Comparison of ENCODE assay signal across 8 cellular contexts in the genomic region with DNA sequence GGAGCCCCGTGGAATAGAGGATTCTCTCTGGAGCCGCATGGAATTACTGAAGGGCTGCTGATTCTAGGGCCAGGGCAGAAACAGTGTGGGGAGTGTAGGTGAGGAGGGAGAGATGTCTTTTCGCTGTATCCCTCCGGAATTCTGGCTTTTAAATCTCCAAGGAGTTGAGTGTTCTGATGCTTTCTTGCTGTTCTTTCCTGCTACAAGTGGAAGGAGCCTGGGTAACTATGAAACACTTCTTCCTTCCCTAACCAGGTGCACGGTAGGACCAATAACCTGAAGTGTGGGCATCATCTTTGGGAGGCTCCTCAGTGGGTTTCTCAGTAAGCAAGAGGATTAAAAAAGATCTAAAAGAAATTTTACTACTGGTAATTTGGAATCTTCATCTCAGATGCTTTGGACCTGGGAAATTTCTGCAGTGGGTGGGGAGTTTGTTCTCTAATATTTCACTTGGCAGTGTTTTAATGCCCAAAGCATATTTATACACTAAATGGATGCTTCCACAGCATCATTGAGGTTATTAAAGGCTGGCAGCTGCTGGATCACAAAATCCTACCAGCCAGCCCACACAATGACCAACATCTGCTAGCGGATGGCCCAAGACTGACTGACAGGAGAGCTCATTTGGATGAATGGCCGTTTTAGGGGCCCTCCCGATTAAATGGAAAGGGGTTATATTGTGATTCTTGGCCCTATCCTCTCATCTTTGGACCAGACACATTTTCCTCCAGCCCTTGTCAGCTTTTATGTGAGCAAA. TPM values are rescaled to one million over a fixed set of nuclear protein-coding genes. Genes with fewer than 3 reads are reported as not detected.
DNase-seq lines count a peak whose midpoint lies in the region; ATAC-seq and TF ChIP-seq lines count a peak whose summit lies in the region.
"Had no signal": no experiment of that assay in that cellular context is flagged by ENCODE, and none has a peak within 500 bp of the region (broad histone marks: within the 10 kb centered on the region; RNA-seq: fewer than 3 reads in every experiment).

No MANE protein-coding gene starts in this region.

- no peak overlapping the region for H3K14ac ChIP-seq in IMR-90 (replicated peaks; ENCODE audit: low read depth, low read length)

- no peak overlapping the region for H2BK5ac ChIP-seq in IMR-90 (ENCODE audit: low read depth, low read length, poor library complexity, severe bottlenecking)

- no peaks in the 10 kb centered on the region for H3K79me1 ChIP-seq in IMR-90 (ENCODE audit: low read depth in 1 of 2, low read length in 2 of 2)

- peaks cover 7% of the 10 kb centered on the region for H3K4me1 Mint-ChIP-seq in Caco-2 (ENCODE audit: low read depth, unreplicated experiment)
- peaks cover 34% of the 10 kb centered on the region for H3K4me1 Mint-ChIP-seq in osteocyte (ENCODE audit: unreplicated experiment)

- 0 out of 2 replicates have a peak overlapping the region, but pooled peaks have one; percentile 40 for H3K23ac ChIP-seq in IMR-90 (ENCODE audit: low read depth, low read length)

- H3K9me3 ChIP-seq in Caco-2 (no peaks in the 10 kb centered on the region), IMR-90 (ENCODE audit: control insufficient read depth, insufficient read depth, low read length) (no peaks in the 10 kb centered on the region), colonic mucosa (no peaks in the 10 kb centered on the region)
- H3K9me3 ChIP-seq: transverse colon had no signal

- peaks cover 8% of the 10 kb centered on the region for H3K9me1 ChIP-seq in IMR-90 (ENCODE audit: insufficient read depth, low read length)

- intact Hi-C loops in Caco-2 (cut with micrococcal nuclease; ENCODE audit: unreplicated experiment), result no loop called here
- intact Hi-C loops in IMR-90 (cut with micrococcal nuclease), result loop anchor here (10.0 kb wide), 2 partner anchors 259 to 319 kb away; no protein-coding TSS in a partner anchor
- intact Hi-C loops in colonic mucosa (cut with DNase I), result no loop called here

- no peaks in the 10 kb centered on the region for H3K9me3 Mint-ChIP-seq in Caco-2 (ENCODE audit: unreplicated experiment)
- H3K9me3 Mint-ChIP-seq in osteocyte (ENCODE audit: unreplicated experiment), result no peaks in the 10 kb centered on the region

- H4K20me1 ChIP-seq in IMR-90 (ENCODE audit: insufficient read depth, low read length), result peaks cover 3% of the 10 kb centered on the region; the same call in 1 of the 2 replicates

- no peak overlapping the region for H3K18ac ChIP-seq in IMR-90 (ENCODE audit: low read depth, low read length)

- H3K27ac Mint-ChIP-seq in Caco-2 (ENCODE audit: unreplicated experiment) (peak overlapping the region; percentile 42), osteocyte (ENCODE audit: unreplicated experiment) (no peak overlapping the region)

- H2BK15ac ChIP-seq in IMR-90 (ENCODE audit: low read depth, low read length), result no peak overlapping the region

- TF ChIP-seq POLR2A in IMR-90 (IDR thresholded peaks at IDR 0.05; ENCODE audit: low read depth, low read length), result no peak

- ATAC-seq in IMR-90 (ENCODE audit: low read depth), result no peak
- no peak for ATAC-seq in GM18511 (IDR thresholded peaks at IDR 0.05; ENCODE audit: unreplicated experiment)
- no peak for ATAC-seq in GM19452 (IDR thresholded peaks at IDR 0.05; ENCODE audit: unreplicated experiment)

- no peak overlapping the region for H3K27ac ChIP-seq in IMR-90 (ENCODE audit: insufficient read depth, low read length)
- H3K27ac ChIP-seq in colonic mucosa, result no peak overlapping the region
- H3K27ac ChIP-seq: transverse colon had no signal

- no peak for TF ChIP-seq CTCF in Caco-2 (IDR thresholded peaks at IDR 0.05; ENCODE audit: insufficient read depth in 1 of 2, low read depth in 1 of 2, low read length in 1 of 2, severe bottlenecking in 1 of 2, unreplicated experiment in 1 of 2)
- no peak for TF ChIP-seq CTCF in IMR-90 (conservative IDR thresholded peaks at IDR 0.05; ENCODE audit: low read depth, low read length)
- TF ChIP-seq CTCF in colonic mucosa (IDR thresholded peaks at IDR 0.05), result no peak
- TF ChIP-seq CTCF in osteocyte (IDR thresholded peaks at IDR 0.05), result no peak

- H3K4ac ChIP-seq in IMR-90 (ENCODE audit: low read depth, low read length), result no peak overlapping the region

- H4K5ac ChIP-seq in IMR-90 (ENCODE audit: low read depth, low read length), result no peak overlapping the region

- no peak overlapping the region for H2AFZ ChIP-seq in IMR-90 (replicated peaks; ENCODE audit: low read length, poor library complexity)

- no peak overlapping the region for H2AK9ac ChIP-seq in IMR-90 (replicated peaks; ENCODE audit: low read depth, low read length, poor library complexity)

- H4K8ac ChIP-seq in IMR-90 (ENCODE audit: low read depth in 2 of 2, low read length in 2 of 2), result no peak overlapping the region

- in situ Hi-C loops in IMR-90 (cut with MboI; ENCODE audit: low sequenced_read_pairs), result no loop called here

- no peak overlapping the region for H2BK120ac ChIP-seq in IMR-90 (ENCODE audit: low read depth, low read length)

- H2AK5ac ChIP-seq in IMR-90 (ENCODE audit: low read depth, low read length), result no peak overlapping the region

- H3K36me3 Mint-ChIP-seq in Caco-2 (ENCODE audit: insufficient read depth, unreplicated experiment), result no peaks in the 10 kb centered on the region
- no peaks in the 10 kb centered on the region for H3K36me3 Mint-ChIP-seq in osteocyte (ENCODE audit: unreplicated experiment)

- H3K4me3 ChIP-seq in Caco-2 (ENCODE audit: low read depth, low read length), result peak overlapping the region; percentile 76
- H3K4me3 ChIP-seq in IMR-90 (ENCODE audit: insufficient read depth, low read depth, low read length), result no peak overlapping the region
- H3K4me3 ChIP-seq in colonic mucosa, result peak overlapping the region; percentile 83

- no peak for TF ChIP-seq RAD21 in IMR-90 (IDR thresholded peaks at IDR 0.05; ENCODE audit: low read length)

- POLR2A ChIA-PET in Caco-2 (lab: Charles Lee), result no interaction called here
- POLR2A ChIA-PET in IMR-90 (lab: Charles Lee; ENCODE audit: unreplicated experiment), result no interaction called here

- peak overlapping the region; percentile 92 for H3K4me3 Mint-ChIP-seq in Caco-2 (ENCODE audit: unreplicated experiment)
- peak overlapping the region; percentile 77 for H3K4me3 Mint-ChIP-seq in osteocyte (ENCODE audit: unreplicated experiment)

- 4% methylated on average over 2 of the region's 8 CpGs; no CpG with 5 or more reads in 1 of the 2 experiments for WGBS in IMR-90 (ENCODE audit: extremely low coverage in 2 of 2, insufficient read length in 1 of 2), 2 experiments

- TSS peak; percentile 11 for BruUV-seq in Caco-2 (replicated peaks; lab: Mats Ljungman, UMichigan)
- no TSS peak for BruUV-seq in IMR-90 (replicated peaks; lab: Mats Ljungman, UMichigan)

- H3K9ac ChIP-seq in IMR-90 (ENCODE audit: low read depth, low read length) (no peak overlapping the region), colonic mucosa (ENCODE audit: low read depth in 2 of 2, low read length in 2 of 2) (no peak overlapping the region)

- H3K27me3 ChIP-seq in Caco-2 (replicated peaks; ENCODE audit: control insufficient read depth, insufficient read depth, low read length), result no peaks in the 10 kb centered on the region
- peaks cover 25% of the 10 kb centered on the region for H3K27me3 ChIP-seq in IMR-90 (ENCODE audit: control insufficient read depth, insufficient read depth, low read length)
- peaks cover 10% of the 10 kb centered on the region for H3K27me3 ChIP-seq in colonic mucosa

- no peak overlapping the region for H3K4me2 ChIP-seq in IMR-90 (ENCODE audit: low read depth, low read length)

- H2BK20ac ChIP-seq in IMR-90 (ENCODE audit: low read depth, low read length), result no peak overlapping the region

- peaks cover 4% of the 10 kb centered on the region for H3K27me3 Mint-ChIP-seq in Caco-2 (ENCODE audit: insufficient read depth, unreplicated experiment)
- peaks cover 30% of the 10 kb centered on the region for H3K27me3 Mint-ChIP-seq in osteocyte (ENCODE audit: unreplicated experiment)

- no peaks in the 10 kb centered on the region for H3K4me1 ChIP-seq in Caco-2
- H3K4me1 ChIP-seq in IMR-90 (ENCODE audit: control insufficient read depth, insufficient read depth, low read length), result peaks cover 3% of the 10 kb centered on the region; the same call in 1 of the 2 replicates
- H3K4me1 ChIP-seq in colonic mucosa, result no peaks in the 10 kb centered on the region

- no peak overlapping the region for H4K91ac ChIP-seq in IMR-90 (ENCODE audit: insufficient read depth, low read depth, low read length)

- DNase-seq in Caco-2, result no peak
- no peak for DNase-seq in IMR-90
- DNase-seq in colonic mucosa, result no peak
- no peak for DNase-seq in osteocyte (ENCODE audit: extremely low spot score, unreplicated experiment)
- no peak for DNase-seq in NCI-H128 (lab: John Stamatoyannopoulos, UW; ENCODE audit: unreplicated experiment)

- no peak overlapping the region for H3K56ac ChIP-seq in IMR-90 (ENCODE audit: extremely low read depth, insufficient read depth, low read length)

- CTCF ChIA-PET in Caco-2 (lab: Charles Lee) (no interaction called here), IMR-90 (lab: Yijun Ruan, JAX) (no interaction called here)

- H3K36me3 ChIP-seq in Caco-2 (ENCODE audit: control insufficient read depth, insufficient read depth, low read length), result no peaks in the 10 kb centered on the region
- no peaks in the 10 kb centered on the region for H3K36me3 ChIP-seq in IMR-90 (ENCODE audit: control insufficient read depth, insufficient read depth, low read length)
- H3K36me3 ChIP-seq in colonic mucosa, result no peaks in the 10 kb centered on the region
- H3K36me3 ChIP-seq: transverse colon had no signal

- dilution Hi-C loops in IMR-90 (cut with HindIII; ENCODE audit: low sequenced_read_pairs, unreplicated experiment), result no loop called here

TF ChIP-seq in IMR-90, 13 proteins besides CTCF, POLR2A, EP300 and RAD21:
- TF ChIP-seq FOS (IDR thresholded peaks at IDR 0.05; ENCODE audit: low read depth, low read length), result no peak

RNA-seq across cellular contexts. Expression of gene EML6, which starts 2.1 kb away (rescaled TPM):
- total RNA-seq in Caco-2 (2022) (5.2 and 9.7 TPM in 2 replicates), IMR-90 (2012; rRNA removed) (0.18 and 0.28 TPM in 2 replicates), colonic mucosa (1 to 10 TPM; 2.1 to 2.5 TPM), osteocyte (0.42 and 1.1 TPM in 2 replicates)
- 0.14 and 0.19 TPM in 2 replicates for polyA plus RNA-seq in IMR-90 (2012; rRNA removed)
- polyA plus RNA-seq in IMR-90 (2012; cell fraction: cytosol; rRNA removed), result 0.02 and 0.05 TPM in 2 replicates
- 0.24 and 0.56 TPM in 2 replicates for polyA plus RNA-seq in IMR-90 (2012; cell fraction: nucleus; rRNA removed; ENCODE audit: low replicate concordance)
